8 cellular contexts compared by ENCODE assay signal in genomic region chr1:206725053-206725963, GRCh38. TPM values are rescaled to one million over a fixed set of nuclear protein-coding genes. Genes with fewer than 3 reads are reported as not detected.
DNase-seq lines count a peak whose midpoint lies in the region; ATAC-seq and TF ChIP-seq lines count a peak whose summit lies in the region.

No MANE protein-coding gene starts in this region.

- H3K27ac ChIP-seq in AG04450 (ENCODE audit: low read depth, low read length), result no peak overlapping the region
- no peak overlapping the region for H3K27ac ChIP-seq in foreskin keratinocyte

- POLR2A ChIA-PET in AG04450 (lab: Yijun Ruan, JAX), result interaction anchor here (0.7 kb wide), 1 partner anchor 190 kb away, joined by 3 read pairs; no protein-coding TSS in a partner anchor

- H3K4me1 Mint-ChIP-seq in activated T-cell treated with anti-CD3 and anti-CD28 coated beads, Interleukin-2, amount 50 U/mL, for 24 hours (ENCODE audit: low read depth), result peaks cover 72% of the 10 kb centered on the region

- ATAC-seq in foreskin keratinocyte (peak; percentile 28), HG03469 (IDR thresholded peaks at IDR 0.05; ENCODE audit: unreplicated experiment) (no peak), GM18870 (IDR thresholded peaks at IDR 0.05; ENCODE audit: unreplicated experiment) (no peak)

- H3K4me3 Mint-ChIP-seq in activated T-cell treated with anti-CD3 and anti-CD28 coated beads, Interleukin-2, amount 50 U/mL, for 24 hours, result no peak overlapping the region

- H3K27me3 ChIP-seq in AG04450 (ENCODE audit: control insufficient read depth, insufficient read depth, low read length), result no peaks in the 10 kb centered on the region
- no peaks in the 10 kb centered on the region for H3K27me3 ChIP-seq in foreskin keratinocyte

- TF ChIP-seq CTCF in AG04450 (IDR thresholded peaks at IDR 0.05; ENCODE audit: low read depth, low read length), result peak; percentile 75
- peak; percentile 76 for TF ChIP-seq CTCF in GM12875 (IDR thresholded peaks at IDR 0.05; ENCODE audit: borderline replicate concordance, insufficient read depth, low read depth, low read length)
- peak; percentile 69 for TF ChIP-seq CTCF in foreskin keratinocyte (conservative IDR thresholded peaks at IDR 0.05)

- peaks cover 9% of the 10 kb centered on the region for H3K4me1 ChIP-seq in foreskin keratinocyte

- DNase-seq in AG04450 (ENCODE audit: low read depth, low spot score) (no peak), NOMO-1 treated with DMSO at 0.1 percent for 48 hours (lab: John Stamatoyannopoulos, UW; ENCODE audit: unreplicated experiment) (peak; percentile 70), foreskin keratinocyte (peak in 1 of 2 donors; percentile 29)
- peak; percentile 65 for DNase-seq in activated T-cell treated with anti-CD3 and anti-CD28 coated beads, Interleukin-2, amount 50 U/mL, for 24 hours
- DNase-seq in stimulated activated CD4-positive, alpha-beta T cell treated with anti-CD3 and anti-CD28 coated beads, Interleukin-12 subunit alpha, Interleukin-12 subunit beta, amount 100 ng/mL, for 4 hours, result peak; percentile 61

- H3K36me3 Mint-ChIP-seq in activated T-cell treated with anti-CD3 and anti-CD28 coated beads, Interleukin-2, amount 50 U/mL, for 24 hours (ENCODE audit: low read depth), result peaks cover 24% of the 10 kb centered on the region

- H3K9me3 ChIP-seq in AG04450 (ENCODE audit: control insufficient read depth, insufficient read depth, low read length), result no peaks in the 10 kb centered on the region

- peak overlapping the region; percentile 61 for H3K27ac Mint-ChIP-seq in activated T-cell treated with anti-CD3 and anti-CD28 coated beads, Interleukin-2, amount 50 U/mL, for 24 hours

- CTCF ChIA-PET in AG04450 (lab: Charles Lee), result interaction anchor here (0.6 to 5.5 kb wide), 37 partner anchors 10 to 322 kb away, joined by 3 to 88 read pairs (median 5); partner anchors contain the start of genes DYRK3 and IL20

- H3K9me3 Mint-ChIP-seq in activated T-cell treated with anti-CD3 and anti-CD28 coated beads, Interleukin-2, amount 50 U/mL, for 24 hours, result no peaks in the 10 kb centered on the region

- no peak overlapping the region for H3K4me3 ChIP-seq in AG04450 (ENCODE audit: low read depth, low read length)
- H3K4me3 ChIP-seq in GM12875 (ENCODE audit: low read depth, low read length), result no peak overlapping the region

- H3K27me3 Mint-ChIP-seq in activated T-cell treated with anti-CD3 and anti-CD28 coated beads, Interleukin-2, amount 50 U/mL, for 24 hours, result no peaks in the 10 kb centered on the region

RNA-seq across cellular contexts. Expression of gene MAPKAPK2, which starts 40.6 kb away (rescaled TPM):
- polyA plus RNA-seq in AG04450 (2011; rRNA removed) (64.9 and 76.2 TPM in 2 replicates), foreskin keratinocyte (52.4 and 57.9 TPM in 2 replicates)
- polyA minus RNA-seq in AG04450 (2011; rRNA and poly(A)+ RNA removed), result 67.5 and 79.1 TPM in 2 replicates
- 63.7 and 64.0 TPM in 2 replicates for total RNA-seq in foreskin keratinocyte

RNA-seq across cellular contexts. Expression of gene IL19, which starts 45.3 kb away (rescaled TPM):
- polyA plus RNA-seq in AG04450 (2011; rRNA removed) (0.07 TPM in 1 of 2 replicates, not detected in the other), foreskin keratinocyte (not detected in 2 replicates)
- 0.35 TPM in 1 of 2 replicates, not detected in the other for polyA minus RNA-seq in AG04450 (2011; rRNA and poly(A)+ RNA removed)
- not detected in 2 replicates for total RNA-seq in foreskin keratinocyte

RNA-seq across cellular contexts. Expression of gene IL10, which starts 47.0 kb away (rescaled TPM):
- polyA plus RNA-seq in AG04450 (2011; rRNA removed), result not detected in 2 replicates
- polyA minus RNA-seq in AG04450 (2011; rRNA and poly(A)+ RNA removed), result not detected in 2 replicates
- not detected in 2 replicates for total RNA-seq in foreskin keratinocyte
- polyA plus RNA-seq in foreskin keratinocyte, result not detected in 2 replicates
